In genomic region chr9:22447607-22448305, GRCh38 we compare ENCODE assay signal across 9 cellular contexts. TPM values are rescaled to one million over a fixed set of nuclear protein-coding genes. Genes with fewer than 3 reads are reported as not detected.
DNase-seq lines count a peak whose midpoint lies in the region; ATAC-seq and TF ChIP-seq lines count a peak whose summit lies in the region.
"Had no signal": no experiment of that assay in that cellular context is flagged by ENCODE, and none has a peak within 500 bp of the region (broad histone marks: within the 10 kb centered on the region; RNA-seq: fewer than 3 reads in every experiment).

No MANE protein-coding gene starts in this region.

- no peak overlapping the region for H3K27ac Mint-ChIP-seq in T-cell
- H3K27ac Mint-ChIP-seq: effector memory CD8-positive, alpha-beta T cell had no signal

- POLR2A ChIA-PET in T-cell (lab: Charles Lee): interaction anchor here in 1 of 2 donors (0.7 kb wide), 1 partner anchor 204 kb away, joined by 11 read pairs; no protein-coding TSS in a partner anchor

- DNase-seq in T-cell (no peak), retinal pigment epithelial cell (ENCODE audit: low read depth) (no peak), pons (ENCODE audit: low spot score) (no peak), globus pallidus (ENCODE audit: low spot score) (no peak), hippocampal formation (lab: John Stamatoyannopoulos, UW) (no peak)
- DNase-seq: effector memory CD8-positive, alpha-beta T cell had no signal

- peak overlapping the region; percentile 80 for H3K4me3 ChIP-seq in iPS-11a (ENCODE audit: low read depth, low read length)
- peak overlapping the region; percentile 77 for H3K4me3 ChIP-seq in retinal pigment epithelial cell (ENCODE audit: low read length)

- no peak for TF ChIP-seq CTCF in retinal pigment epithelial cell (conservative IDR thresholded peaks at IDR 0.05; ENCODE audit: low read depth, low read length)

- no peaks in the 10 kb centered on the region for H3K9me3 Mint-ChIP-seq in T-cell
- H3K9me3 Mint-ChIP-seq: effector memory CD8-positive, alpha-beta T cell had no signal

- H3K4me3 Mint-ChIP-seq in T-cell: peak overlapping the region in 2 of 3 donors; percentile 41 to 69

- H3K36me3 Mint-ChIP-seq in T-cell: no peaks in the 10 kb centered on the region

- H3K4me1 Mint-ChIP-seq in T-cell: peaks cover 0 to 9% (median 9%) of the 10 kb centered on the region in 3 donors

- ATAC-seq in GM21528 (IDR thresholded peaks at IDR 0.05; ENCODE audit: low FRiP score, unreplicated experiment) (peak; percentile 36), T-cell (replicated peaks in 1 of 4) (peak in 1 of 4 experiments; percentile 10), GM21529 (IDR thresholded peaks at IDR 0.05; ENCODE audit: unreplicated experiment) (no peak)

- H3K27me3 Mint-ChIP-seq in T-cell: peaks cover 38 to 47% of the 10 kb centered on the region in 2 donors

- CTCF ChIA-PET in T-cell (lab: Charles Lee): interaction anchor here in 1 of 2 donors (0.6 kb wide), 1 partner anchor 69 kb away, joined by 3 read pairs; no protein-coding TSS in a partner anchor

RNA-seq across cellular contexts. Expression of gene DMRTA1, which starts 1.1 kb away (rescaled TPM):
- total RNA-seq in T-cell: under 1 TPM in 2 of 5 donors, not detected in 3; 0.03 to 0.06 TPM
